ENCODE assay signal across 8 cellular contexts in the genomic region with DNA sequence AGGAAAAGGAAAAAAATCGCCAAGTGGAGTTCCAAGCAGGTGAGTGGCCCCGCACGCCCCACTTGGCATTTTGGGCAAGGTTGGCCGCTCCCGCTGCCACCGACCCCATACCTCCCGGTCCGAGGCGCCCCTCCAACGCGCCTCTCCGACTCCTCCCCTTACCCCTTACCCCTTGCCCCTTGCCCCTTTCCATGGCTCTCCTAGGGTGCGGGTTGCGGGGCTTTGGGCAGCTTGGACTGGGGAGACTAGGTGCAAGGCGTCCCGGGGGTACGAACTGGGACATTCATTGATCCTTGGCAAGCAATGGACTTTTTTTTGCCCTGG. TPM values are rescaled to one million over a fixed set of nuclear protein-coding genes. Genes with fewer than 3 reads are reported as not detected.
DNase-seq lines count a peak whose midpoint lies in the region; ATAC-seq and TF ChIP-seq lines count a peak whose summit lies in the region.

No MANE protein-coding gene starts in this region.

- intact Hi-C loops in heart right ventricle (cut with DNase I) (loop anchor here in 4 of 10 donors (5.0 kb wide), 2 partner anchors 115 to 130 kb away; no protein-coding TSS in a partner anchor), cardiac septum (cut with DNase I) (no loop called here), uterus (cut with DNase I; ENCODE audit: low total_unique reads) (no loop called here)

- DNase-seq in heart right ventricle (no peak), cardiac septum (ENCODE audit: low spot score) (no peak), ecto neural progenitor cell (ENCODE audit: low spot score) (peak; percentile 45), uterus (peak in 1 of 2 donors; percentile 17), RPMI8226 (no peak), NCI-H82 (lab: John Stamatoyannopoulos, UW) (no peak)

- no peaks in the 10 kb centered on the region for H3K9me3 ChIP-seq in heart right ventricle
- H3K9me3 ChIP-seq in muscle layer of colon (ENCODE audit: low read length), result no peaks in the 10 kb centered on the region
- no peaks in the 10 kb centered on the region for H3K9me3 ChIP-seq in uterus

- no peak for TF ChIP-seq POLR2A in uterus (IDR thresholded peaks at IDR 0.05)

- WGBS in heart right ventricle, 2 donors, result 1 to 2% methylated on average over 16 to 17 of the region's 17 CpGs

- H3K27me3 ChIP-seq in heart right ventricle, result peaks cover 0 to 62% (median 0%) of the 10 kb centered on the region in 7 donors
- H3K27me3 ChIP-seq in muscle layer of colon (ENCODE audit: control insufficient read depth in 1 of 2, insufficient read depth in 2 of 2, low read length in 2 of 2), result peaks cover 0 to 13% of the 10 kb centered on the region in 2 donors
- H3K27me3 ChIP-seq in uterus, result no peaks in the 10 kb centered on the region

- TF ChIP-seq CTCF in heart right ventricle (IDR thresholded peaks at IDR 0.05) (no peak), uterus (IDR thresholded peaks at IDR 0.05) (no peak)

- H3K4me1 ChIP-seq in heart right ventricle (peaks cover 0 to 12% (median 5%) of the 10 kb centered on the region in 9 donors), muscle layer of colon (ENCODE audit: insufficient read depth, low read length) (peaks cover 6% of the 10 kb centered on the region), uterus (no peaks in the 10 kb centered on the region)

- peak overlapping the region; percentile 21 to 68 (median 59) for H3K4me3 ChIP-seq in heart right ventricle
- H3K4me3 ChIP-seq in muscle layer of colon (ENCODE audit: low read depth in 1 of 2, low read length in 2 of 2), result peak overlapping the region; percentile 45 to 52
- H3K4me3 ChIP-seq in uterus, result peak overlapping the region; percentile 42 to 54

- no peak overlapping the region for H3K9ac ChIP-seq in muscle layer of colon (ENCODE audit: low read length)

- ATAC-seq in heart right ventricle, result no peak
- ATAC-seq in GM19395 (IDR thresholded peaks at IDR 0.05; ENCODE audit: unreplicated experiment), result no peak

- peak overlapping the region in 9 of 10 donors; percentile 26 to 97 (median 88) for H3K27ac ChIP-seq in heart right ventricle
- peak overlapping the region; percentile 80 for H3K27ac ChIP-seq in muscle layer of colon (ENCODE audit: low read depth, low read length)
- peak overlapping the region; percentile 93 to 96 for H3K27ac ChIP-seq in uterus

- no peaks in the 10 kb centered on the region for H3K36me3 ChIP-seq in heart right ventricle
- no peaks in the 10 kb centered on the region for H3K36me3 ChIP-seq in muscle layer of colon (ENCODE audit: insufficient read depth, low read length)
- H3K36me3 ChIP-seq in uterus, result no peaks in the 10 kb centered on the region

RNA-seq across cellular contexts. Expression of a gene that starts 0.7 kb away (rescaled TPM):
- total RNA-seq in heart right ventricle (10 to 100 TPM in 1 of 10 donors, 1 to 10 TPM in 9; 4.9 to 12.6 (median 7.4) TPM), cardiac septum (8.2 TPM), uterus (10 to 100 TPM in 2 of 4 donors, 1 to 10 TPM in 2; 4.4 to 26.1 (median 8.2) TPM)
- 1 to 10 TPM; 2.4 to 3.7 TPM for polyA plus RNA-seq in heart right ventricle
